ENCODE assay signal across 21 cellular contexts in the genomic region with DNA sequence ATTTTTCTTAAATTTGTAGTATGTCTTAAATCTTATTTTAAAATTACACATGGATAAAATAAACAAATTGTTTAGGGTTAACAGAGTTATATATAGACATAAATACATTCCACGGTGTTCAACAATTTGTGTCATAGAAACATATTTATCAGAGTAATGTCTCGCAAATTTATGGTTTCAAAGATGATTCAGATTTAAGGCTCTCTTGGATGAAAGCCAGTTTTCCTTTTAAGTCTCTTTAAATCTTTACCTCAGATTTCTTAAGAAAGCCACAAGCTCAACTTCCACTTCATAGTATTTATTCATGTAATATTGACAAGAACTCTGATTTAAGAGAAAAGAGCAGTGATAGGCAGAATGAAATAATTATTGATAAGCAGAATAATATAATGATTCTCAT.
"Had no signal": no experiment of that assay in that cellular context is flagged by ENCODE, and none has a peak within 500 bp of the region (broad histone marks: within the 10 kb centered on the region; RNA-seq: fewer than 3 reads in every experiment).

No MANE protein-coding gene starts in this region.

- FAIRE-seq: endometrium, frontal cortex had no signal

- DNase-seq: activated CD4-positive, alpha-beta memory T cell treated with anti-CD3 and anti-CD28 coated beads, Interleukin-2, amount 10 ng/mL, durations not matched to agents 7 days and 5 days; activated CD4-positive, alpha-beta T cell treated with anti-CD3 and anti-CD28 coated beads, Interleukin-2, amount 10 ng/mL, durations not matched to agents 24 days and 14 days; activated effector memory CD4-positive, alpha-beta T cell treated with Interleukin-2 at 50 U/mL for 16 hours; activated naive CD4-positive, alpha-beta T cell treated with anti-CD3 and anti-CD28 coated beads for 36 hours; activated naive CD8-positive, alpha-beta T cell treated with anti-CD3 and anti-CD28 coated beads, Interleukin-2, amount 10 ng/mL, durations not matched to agents 7 days and 5 days; activated T-cell treated with anti-CD3 and anti-CD28 coated beads, Interleukin-2, amount 50 U/mL, for 72 hours; effector CD4-positive, alpha-beta T cell; hippocampal formation; left ventricle myocardium superior; mammary epithelial cell; midbrain; natural killer cell; stimulated activated CD4-positive, alpha-beta T cell treated with anti-CD3 and anti-CD28 coated beads, Interleukin-1b, Interleukin-23, amount 100 ng/mL, for 48 hours; substantia nigra; tibial artery had no signal

- H3K4me3 ChIP-seq: prostate gland, right atrium auricular region, tibial artery had no signal

- H3K36me3 ChIP-seq: prostate gland, right atrium auricular region, tibial artery had no signal

- H3K4me1 ChIP-seq: prostate gland, right atrium auricular region, tibial artery had no signal

- H3K27me3 ChIP-seq: right atrium auricular region, tibial artery had no signal

- ATAC-seq: activated CD4-positive, CD25-positive, alpha-beta regulatory T cell treated with anti-CD3 and anti-CD28 coated beads, Interleukin-2, amount 50 U/mL, for 24 hours; activated T-cell treated with anti-CD3 and anti-CD28 coated beads, Interleukin-2, amount 50 U/mL, for 72 hours; left ventricle myocardium superior; natural killer cell had no signal

- H3K9me3 ChIP-seq: prostate gland, right atrium auricular region, tibial artery had no signal

- H3K27ac ChIP-seq: prostate gland, right atrium auricular region, tibial artery, VCaP had no signal
